Comparison of ENCODE assay signal across 22 cellular contexts in genomic region chr12:21800011-21800410, GRCh38. TPM values are rescaled to one million over a fixed set of nuclear protein-coding genes. Genes with fewer than 3 reads are reported as not detected.
"Had no signal": no experiment of that assay in that cellular context is flagged by ENCODE, and none has a peak within 500 bp of the region (broad histone marks: within the 10 kb centered on the region; RNA-seq: fewer than 3 reads in every experiment).

No MANE protein-coding gene starts in this region.

- H3K9me3 ChIP-seq: heart left ventricle, right lobe of liver had no signal

- H3K36me3 ChIP-seq: right lobe of liver had no signal

- FAIRE-seq: astrocyte had no signal

- H3K27ac ChIP-seq: heart left ventricle had no signal

- H3K4me3 ChIP-seq: heart left ventricle, right lobe of liver had no signal

- DNase-seq: activated CD4-positive, alpha-beta T cell treated with anti-CD3 and anti-CD28 coated beads for 1 hour; activated CD4-positive, alpha-beta T cell treated with anti-CD3 and anti-CD28 coated beads, Interleukin-2, amount 10 ng/mL, durations not matched to agents 7 days and 5 days; activated CD8-positive, alpha-beta T cell treated with anti-CD3 and anti-CD28 coated beads for 36 hours; activated gamma-delta T cell treated with Interleukin-2 at 50 U/mL for 16 hours; activated naive CD4-positive, alpha-beta T cell treated with anti-CD3 and anti-CD28 coated beads, Interleukin-2, amount 50 U/mL, for 16 hours; activated T-cell treated with anti-CD3 and anti-CD28 coated beads, Interleukin-2, amount 50 U/mL, for 4 hours; amniotic stem cell; caudate nucleus; endodermal cell; foreskin fibroblast; heart left ventricle; right lobe of liver; stimulated activated CD4-positive, alpha-beta T cell treated with anti-CD3 and anti-CD28 coated beads, Interleukin-4, amount 100 ng/mL, for 4 hours; stimulated activated CD8-positive, alpha-beta memory T cell treated with anti-CD3 and anti-CD28 coated beads, Interleukin-4, amount 100 ng/mL, for 48 hours; stimulated activated naive CD8-positive, alpha-beta T cell treated with anti-CD3 and anti-CD28 coated beads, Interleukin-15, amount 100 ng/mL, for 72 hours; substantia nigra; T1000 had no signal

- ATAC-seq: activated CD8-positive, alpha-beta T cell treated with anti-CD3 and anti-CD28 coated beads for 36 hours; activated T-cell treated with anti-CD3 and anti-CD28 coated beads, Interleukin-2, amount 50 U/mL, for 4 hours; activated T-helper 17 cell treated with anti-CD3 and anti-CD28 coated beads, Interleukin-2, amount 50 U/mL, for 72 hours; esophagus mucosa; heart left ventricle; natural killer cell treated with Interleukin-12 subunit alpha and Interleukin-12 subunit beta and Interleukin-15 and Interleukin-18, amount 100 ng/mL, for 72 hours; stimulated activated memory B cell treated with anti-CD40 and anti-IgM and Interleukin-4, amounts not matched to agents 10 μg/mL and 1 μg/mL and 100 μg/mL, for 72 hours; stimulated activated naive CD8-positive, alpha-beta T cell treated with anti-CD3 and anti-CD28 coated beads, Interleukin-15, amount 100 ng/mL, for 72 hours had no signal

- H3K27me3 ChIP-seq: heart left ventricle, right lobe of liver had no signal

RNA-seq across cellular contexts. Expression of gene KCNJ8, which starts 25.5 kb away (rescaled TPM):
- total RNA-seq: activated CD4-positive, alpha-beta T cell treated with anti-CD3 and anti-CD28 coated beads, Interleukin-2, amount 10 ng/mL, durations not matched to agents 7 days and 5 days; activated CD8-positive, alpha-beta T cell treated with anti-CD3 and anti-CD28 coated beads for 36 hours; activated T-cell treated with anti-CD3 and anti-CD28 coated beads, Interleukin-2, amount 50 U/mL, for 4 hours; activated T-helper 17 cell treated with anti-CD3 and anti-CD28 coated beads, Interleukin-2, amount 50 U/mL, for 72 hours; natural killer cell treated with Interleukin-12 subunit alpha and Interleukin-12 subunit beta and Interleukin-15 and Interleukin-18, amount 100 ng/mL, for 72 hours had no signal
